5 cellular contexts compared by ENCODE assay signal in the genomic region with DNA sequence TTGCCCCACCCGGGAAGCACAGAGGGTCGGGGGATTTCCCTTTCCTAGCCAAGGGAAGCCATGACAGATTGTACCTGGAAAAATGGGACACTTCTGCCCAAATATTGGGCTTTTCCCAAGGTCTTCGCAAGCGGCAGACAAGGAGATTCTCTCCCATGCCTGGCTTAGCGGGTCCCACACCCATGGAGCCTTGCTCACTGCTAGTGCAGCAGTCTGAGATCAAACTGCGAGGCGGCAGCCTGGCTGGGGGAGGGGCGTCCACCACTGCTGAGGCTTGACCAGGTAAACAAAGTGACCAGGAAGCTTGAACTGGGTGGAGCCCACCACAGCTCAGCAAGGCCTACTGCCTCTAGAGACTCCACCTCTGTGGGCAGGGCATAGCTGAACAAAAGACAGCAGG. TPM values are rescaled to one million over a fixed set of nuclear protein-coding genes. Genes with fewer than 3 reads are reported as not detected.
DNase-seq lines count a peak whose midpoint lies in the region; ATAC-seq, FAIRE-seq and TF ChIP-seq lines count a peak whose summit lies in the region.
"Not testable (repeated sequence)": the region's sequence is repeated elsewhere in the genome, so short reads cannot be mapped to it uniquely, and the experiment has no call there.

No MANE protein-coding gene starts in this region.

- H3K4me1 Mint-ChIP-seq in CD14-positive monocyte, WTC11: not testable (repeated sequence)

- not testable (repeated sequence) for TF ChIP-seq RAD21 in HepG2 (CRISPR knock-in tag; IDR thresholded peaks at IDR 0.05)

- DNase-seq in CD14-positive monocyte (ENCODE audit: low spot score) (peak; percentile 45), WTC11 (ENCODE audit: low spot score) (peak; percentile 17), cardiac septum (ENCODE audit: low spot score) (peak; percentile 62)
- DNase-seq in HepG2 (ENCODE audit: low spot score); neuronal stem cell (ENCODE audit: low spot score): not testable (repeated sequence)

- CTCF ChIA-PET in WTC11 (lab: Charles Lee); HepG2 (lab: Yijun Ruan, JAX; ENCODE audit: low intra/inter-chr PET ratio, low total read pairs): not testable (repeated sequence)

- H3K27ac Mint-ChIP-seq in CD14-positive monocyte = peak overlapping the region in 1 of 7 donors; percentile 64
- H3K27ac Mint-ChIP-seq in WTC11 = not testable (repeated sequence)

- intact Hi-C loops in CD14-positive monocyte (cut with micrococcal nuclease); cardiac septum (cut with DNase I); HepG2 (cut with micrococcal nuclease; ENCODE audit: unreplicated experiment): not testable (repeated sequence)

- not testable (repeated sequence) for H3K4me3 ChIP-seq in HepG2 (replicated peaks in 1 of 3; ENCODE audit: insufficient read depth in 1 of 3, low read depth in 2 of 3, low read length in 3 of 3); neuronal stem cell (ENCODE audit: low read length in 2 of 2)

- in situ Hi-C loops in HepG2 (cut with HindIII; ENCODE audit: extremely low pct_ligation_motif_present, low pct_unique_long_range_greater_than_20kb) = not testable (repeated sequence)

- H3K79me1 ChIP-seq in neuronal stem cell (ENCODE audit: low read depth, low read length) = not testable (repeated sequence)

- TF ChIP-seq CTCF in CD14-positive monocyte (IDR thresholded peaks at IDR 0.05); WTC11 (IDR thresholded peaks at IDR 0.05); HepG2 (CRISPR knock-in tag; IDR thresholded peaks at IDR 0.05): not testable (repeated sequence)

- not testable (repeated sequence) for H3K4me3 Mint-ChIP-seq in CD14-positive monocyte, WTC11

- not testable (repeated sequence) for H3K9me3 Mint-ChIP-seq in CD14-positive monocyte, WTC11

- not testable (repeated sequence) for TF ChIP-seq EP300 in HepG2 (IDR thresholded peaks at IDR 0.05; ENCODE audit: low read depth in 2 of 2, low read length in 2 of 2); HepG2 (CRISPR knock-in tag; IDR thresholded peaks at IDR 0.05; ENCODE audit: borderline replicate concordance)

- H3K27me3 Mint-ChIP-seq in CD14-positive monocyte (ENCODE audit: low read depth in 3 of 3) = not testable (repeated sequence)
- peaks cover 23% of the 10 kb centered on the region for H3K27me3 Mint-ChIP-seq in WTC11 (ENCODE audit: low read depth)

- H3K79me2 ChIP-seq in HepG2 (ENCODE audit: insufficient read depth, low read length) = not testable (repeated sequence)

- H3K4ac ChIP-seq in neuronal stem cell (ENCODE audit: low read length) = not testable (repeated sequence)

- H3K36me3 Mint-ChIP-seq in CD14-positive monocyte, WTC11: not testable (repeated sequence)

- H4K8ac ChIP-seq in neuronal stem cell (ENCODE audit: low read depth, low read length) = not testable (repeated sequence)

- not testable (repeated sequence) for H3K4me1 ChIP-seq in HepG2 (ENCODE audit: insufficient read depth, low read length); neuronal stem cell (ENCODE audit: control insufficient read depth in 2 of 2, insufficient read depth in 1 of 2, low read depth in 1 of 2, low read length in 2 of 2)

- not testable (repeated sequence) for BruUV-seq in HepG2 (replicated peaks; lab: Mats Ljungman, UMichigan)

- H2BK5ac ChIP-seq in neuronal stem cell (ENCODE audit: low read length) = not testable (repeated sequence)

- H3K27me3 ChIP-seq in HepG2 (ENCODE audit: control insufficient read depth in 1 of 2, insufficient read depth in 2 of 2, low read length in 2 of 2); neuronal stem cell (ENCODE audit: control insufficient read depth in 3 of 3, insufficient read depth in 3 of 3, low read depth in 1 of 3, low read length in 3 of 3): not testable (repeated sequence)

- not testable (repeated sequence) for ATAC-seq in WTC11, HepG2

- not testable (repeated sequence) for H3K14ac ChIP-seq in neuronal stem cell (ENCODE audit: low read length)

- H2AFZ ChIP-seq in HepG2 (ENCODE audit: low read length) = not testable (repeated sequence)
- H2AFZ ChIP-seq in neuronal stem cell (ENCODE audit: low read length) = peak overlapping the region; percentile 29

- not testable (repeated sequence) for H3K9me3 ChIP-seq in HepG2 (ENCODE audit: low read length); neuronal stem cell (replicated peaks in 1 of 2; ENCODE audit: control insufficient read depth in 2 of 2, insufficient read depth in 1 of 2, low read depth in 1 of 2, low read length in 2 of 2)

- not testable (repeated sequence) for H2AK5ac ChIP-seq in neuronal stem cell (ENCODE audit: low read depth, low read length)

- not testable (repeated sequence) for TF ChIP-seq POLR2A in HepG2 (IDR thresholded peaks at IDR 0.05; ENCODE audit: insufficient read depth in 1 of 2, low read depth in 2 of 2, low read length in 2 of 2)

- H2BK120ac ChIP-seq in neuronal stem cell (ENCODE audit: low read depth, low read length) = not testable (repeated sequence)

- not testable (repeated sequence) for H3K27ac ChIP-seq in HepG2 (ENCODE audit: extremely low read length, insufficient read depth, low read length); neuronal stem cell (replicated peaks; ENCODE audit: low read length)

- FAIRE-seq in HepG2 (lab: Jason Lieb, UNC) = not testable (repeated sequence)

- H2BK15ac ChIP-seq in neuronal stem cell (ENCODE audit: low read length) = not testable (repeated sequence)

- POLR2A ChIA-PET in WTC11 (lab: Charles Lee); HepG2 (lab: Yijun Ruan, JAX): not testable (repeated sequence)

- not testable (repeated sequence) for H3K36me3 ChIP-seq in HepG2 (replicated peaks in 1 of 2; ENCODE audit: control insufficient read depth in 1 of 2, insufficient read depth in 2 of 2, low read length in 2 of 2); neuronal stem cell (replicated peaks in 1 of 2; ENCODE audit: control insufficient read depth in 2 of 2, insufficient read depth in 2 of 2, low read length in 2 of 2)

- not testable (repeated sequence) for H3K18ac ChIP-seq in neuronal stem cell (ENCODE audit: low read length)

- H3K23ac ChIP-seq in neuronal stem cell (ENCODE audit: low read depth, low read length, poor library complexity) = not testable (repeated sequence)

- 20% methylated on average over 2 of the region's 8 CpGs for whole genome bisulfite sequencing in HepG2 (ENCODE audit: low lambda C conversion rate)
- no CpG with 5 or more reads among the region's 8 CpGs for WGBS in neuronal stem cell (ENCODE audit: extremely low coverage in 2 of 2, insufficient read length in 2 of 2, insufficient replicate concordance in 1 of 2), 2 donors

- not testable (repeated sequence) for H2BK12ac ChIP-seq in neuronal stem cell (ENCODE audit: low read length)

- H3K4me2 ChIP-seq in HepG2 (ENCODE audit: low read depth, low read length) = peak overlapping the region; percentile 23; the same call in 1 of the 2 replicates
- H3K4me2 ChIP-seq in neuronal stem cell (ENCODE audit: insufficient read depth, low read length, poor library complexity, severe bottlenecking) = not testable (repeated sequence)

- H3K9ac ChIP-seq in HepG2 (ENCODE audit: insufficient read depth, low read depth, low read length); neuronal stem cell (ENCODE audit: low read depth, low read length, poor library complexity): not testable (repeated sequence)

- H4K20me1 ChIP-seq in HepG2 (ENCODE audit: insufficient read depth, low read length) = not testable (repeated sequence)

- not testable (repeated sequence) for H4K91ac ChIP-seq in neuronal stem cell (ENCODE audit: low read depth, low read length, poor library complexity)

RNA-seq across cellular contexts. Expression of gene CCDC71L, which starts 11.0 kb away (rescaled TPM):
- polyA plus RNA-seq in CD14-positive monocyte = 1 to 10 TPM; 2.9 to 3.5 TPM
- 20.9 to 21.5 TPM (median 21.2 TPM) in 3 replicates for total RNA-seq in WTC11 (2021)
- 7.0 TPM for total RNA-seq in cardiac septum
- 0.02 TPM in 1 of 2 replicates, not detected in the other for total RNA-seq in HepG2 (2016; rRNA removed; fragmentation: Illumina TruSeq; extraction: Trizol)
- not detected in 2 replicates for total RNA-seq in HepG2 (2016; cell fraction: cytosol; rRNA removed; fragmentation: Illumina TruSeq; extraction: Trizol; ENCODE audit: low read depth)
- total RNA-seq in HepG2 (2016; cell fraction: insoluble cytoplasmic fraction; rRNA removed; fragmentation: Illumina TruSeq; extraction: Trizol) = not detected in 2 replicates
- 0.06 TPM in 1 of 2 replicates, not detected in the other for total RNA-seq in HepG2 (2016; cell fraction: membrane; rRNA removed; fragmentation: Illumina TruSeq; extraction: Trizol)
- total RNA-seq in HepG2 (2016; cell fraction: nucleus; rRNA removed; fragmentation: Illumina TruSeq; extraction: Trizol) = not detected in 2 replicates
- polyA plus RNA-seq in HepG2 (2011; rRNA removed) = 0.04 TPM in 1 of 2 replicates, not detected in the other
- polyA plus RNA-seq in HepG2 (2011; cell fraction: cytosol; rRNA removed) = 0.03 and 0.04 TPM in 2 replicates
- 0.10 TPM in 1 of 2 replicates, not detected in the other for polyA plus RNA-seq in HepG2 (2011; cell fraction: nucleus; rRNA removed)
- polyA plus RNA-seq in HepG2 (2012) = not detected in 2 replicates
- polyA plus RNA-seq in HepG2 (2016; cell fraction: cytosol; fragmentation: Illumina TruSeq; extraction: Trizol; ENCODE audit: low read depth) = not detected in 2 replicates
- polyA plus RNA-seq in HepG2 (2016; cell fraction: insoluble cytoplasmic fraction; fragmentation: Illumina TruSeq; extraction: Trizol; ENCODE audit: low read depth) = not detected in 2 replicates
- polyA plus RNA-seq in HepG2 (2016; cell fraction: membrane; fragmentation: Illumina TruSeq; extraction: Trizol; ENCODE audit: low read depth) = not detected in 2 replicates
- not detected in 2 replicates for polyA plus RNA-seq in HepG2 (2016; cell fraction: nucleus; fragmentation: Illumina TruSeq; extraction: Trizol; ENCODE audit: insufficient read depth, low read depth)
- polyA minus RNA-seq in HepG2 (2011; rRNA and poly(A)+ RNA removed; ENCODE audit: low replicate concordance) = 2.9 TPM in 1 of 2 replicates, not detected in the other
- not detected in 2 replicates for polyA minus RNA-seq in HepG2 (2011; cell fraction: cytosol; rRNA and poly(A)+ RNA removed)
- 0.13 TPM in 1 of 2 replicates, not detected in the other for polyA minus RNA-seq in HepG2 (2011; cell fraction: nucleus; rRNA and poly(A)+ RNA removed)
- polyA plus RNA-seq in neuronal stem cell (2013, experiment 1 of 2) = 12.6 TPM
- 12.7 TPM for polyA plus RNA-seq in neuronal stem cell (2013, experiment 2 of 2)
